ENCODE assay signal across 14 cellular contexts in genomic region chr2:118231759-118232158, GRCh38.
DNase-seq lines count a peak whose midpoint lies in the region; ATAC-seq and TF ChIP-seq lines count a peak whose summit lies in the region.
"Had no signal": no experiment of that assay in that cellular context is flagged by ENCODE, and none has a peak within 500 bp of the region (broad histone marks: within the 10 kb centered on the region; RNA-seq: fewer than 3 reads in every experiment).

No MANE protein-coding gene starts in this region.

- CTCF ChIA-PET in HCT116 (lab: Charles Lee), result interaction anchor here (1.3 kb wide), 1 partner anchor 185 kb away, joined by 3 read pairs; no protein-coding TSS in a partner anchor

- H3K4me2 ChIP-seq in BLaER1 treated with 17β-estradiol and CSF1 and Interleukin-3, amounts not matched to agents 10 nM and 100 nM, result peak overlapping the region in 9 of 11 experiments; percentile 55 to 81 (median 74); a peak in 10 of 22 replicates
- no peak overlapping the region for H3K4me2 ChIP-seq in HCT116 (ENCODE audit: low read length)

- no peak for TF ChIP-seq RAD21 in HCT116 (IDR thresholded peaks at IDR 0.05; ENCODE audit: low read depth)

- no peaks in the 10 kb centered on the region for H3K36me3 ChIP-seq in BLaER1 treated with 17β-estradiol and CSF1 and Interleukin-3, amounts not matched to agents 10 nM and 100 nM
- H3K36me3 ChIP-seq in HCT116 (ENCODE audit: control insufficient read depth in 1 of 2, insufficient read depth in 2 of 2, low read length in 2 of 2), result no peaks in the 10 kb centered on the region
- H3K36me3 ChIP-seq in esophagus muscularis mucosa, result no peaks in the 10 kb centered on the region
- no peaks in the 10 kb centered on the region for H3K36me3 ChIP-seq in vagina

- no peaks in the 10 kb centered on the region for H3K79me2 ChIP-seq in HCT116 (ENCODE audit: insufficient read depth, low read length)

- no peak overlapping the region for H3K9ac ChIP-seq in BLaER1 treated with 17β-estradiol and CSF1 and Interleukin-3, amounts not matched to agents 10 nM and 100 nM
- H3K9ac ChIP-seq in HCT116 (ENCODE audit: low read length), result no peak overlapping the region

- intact Hi-C loops in HCT116 (cut with micrococcal nuclease) (no loop called here), esophagus muscularis mucosa (cut with DNase I) (no loop called here), vagina (cut with DNase I) (no loop called here)

- no peak overlapping the region for H3K4me3 ChIP-seq in BLaER1 treated with 17β-estradiol and CSF1 and Interleukin-3, amounts not matched to agents 10 nM and 100 nM
- no peak overlapping the region for H3K4me3 ChIP-seq in HCT116 (replicated peaks in 1 of 2; ENCODE audit: low read depth in 1 of 2, low read length in 2 of 2)
- H3K4me3 ChIP-seq in esophagus muscularis mucosa, result no peak overlapping the region
- no peak overlapping the region for H3K4me3 ChIP-seq in vagina

- BruUV-seq in HCT116 (replicated peaks; lab: Mats Ljungman, UMichigan), result no TSS peak

- TF ChIP-seq CTCF in HCT116 (IDR thresholded peaks at IDR 0.05 in 2 of 3, conservative IDR thresholded peaks at IDR 0.05 in 1 of 3; ENCODE audit: borderline replicate concordance in 1 of 3, insufficient read depth in 1 of 3, low read depth in 2 of 3, low read length in 2 of 3) (no peak), esophagus muscularis mucosa (IDR thresholded peaks at IDR 0.05) (no peak), vagina (IDR thresholded peaks at IDR 0.05) (no peak)

- no peak overlapping the region for H3K27ac ChIP-seq in BLaER1 treated with 17β-estradiol and CSF1 and Interleukin-3, amounts not matched to agents 10 nM and 100 nM
- no peak overlapping the region for H3K27ac ChIP-seq in HCT116 (ENCODE audit: low read depth, low read length)
- no peak overlapping the region for H3K27ac ChIP-seq in esophagus muscularis mucosa (replicated peaks in 1 of 4)
- H3K27ac ChIP-seq in vagina, result no peak overlapping the region

- H3K27me3 ChIP-seq in BLaER1 treated with 17β-estradiol and CSF1 and Interleukin-3, amounts not matched to agents 10 nM and 100 nM, result peaks cover 3 to 15% (median 12%) of the 10 kb centered on the region in 11 experiments; a peak in 20 of 22 replicates
- H3K27me3 ChIP-seq in HCT116 (ENCODE audit: insufficient read depth, low read length), result no peaks in the 10 kb centered on the region
- peaks cover 0 to 63% (median 0%) of the 10 kb centered on the region in 4 donors for H3K27me3 ChIP-seq in esophagus muscularis mucosa
- no peaks in the 10 kb centered on the region for H3K27me3 ChIP-seq in vagina

- H3K4me1 ChIP-seq in BLaER1 treated with 17β-estradiol and CSF1 and Interleukin-3, amounts not matched to agents 10 nM and 100 nM, result peaks cover 5 to 17% (median 14%) of the 10 kb centered on the region in 10 experiments; a peak in 19 of 20 replicates
- H3K4me1 ChIP-seq in HCT116 (ENCODE audit: control insufficient read depth in 1 of 2, insufficient read depth in 2 of 2, low read length in 2 of 2) (peaks cover 0 to 4% of the 10 kb centered on the region in 2 experiments; a peak in 1 of 4 replicates), esophagus muscularis mucosa (no peaks in the 10 kb centered on the region), vagina (no peaks in the 10 kb centered on the region)

- H3K9me2 ChIP-seq in HCT116 (ENCODE audit: insufficient read depth), result no peaks in the 10 kb centered on the region

- no peaks in the 10 kb centered on the region for H3K9me3 ChIP-seq in BLaER1 treated with 17β-estradiol and CSF1 and Interleukin-3, amounts not matched to agents 10 nM and 100 nM (replicated peaks in 1 of 11)
- no peaks in the 10 kb centered on the region for H3K9me3 ChIP-seq in HCT116 (ENCODE audit: control insufficient read depth in 1 of 2, insufficient read depth in 1 of 2, low read depth in 1 of 2, low read length in 2 of 2)
- H3K9me3 ChIP-seq in esophagus muscularis mucosa, result no peaks in the 10 kb centered on the region
- H3K9me3 ChIP-seq in vagina, result no peaks in the 10 kb centered on the region

- DNase-seq in HCT116 (ENCODE audit: low read depth, low spot score) (no peak), esophagus muscularis mucosa (ENCODE audit: extremely low spot score) (peak; percentile 68), vagina (ENCODE audit: extremely low spot score in 2 of 2) (peak; percentile 64 to 79), NCI-H1105 treated with DMSO at 0.1 percent for 48 hours (lab: John Stamatoyannopoulos, UW) (no peak)
- no peak for DNase-seq in stimulated activated CD4-positive, alpha-beta T cell treated with anti-CD3 and anti-CD28 coated beads, Interleukin-4, amount 100 ng/mL, for 4 hours
- DNase-seq: CD8-positive, alpha-beta T cell; COR-L47; DMS153; DMS79 treated with DMSO at 0.1 percent for 48 hours; EL; GDM1; H7 had no signal

- TF ChIP-seq EP300 in esophagus muscularis mucosa (IDR thresholded peaks at IDR 0.05), result no peak

- POLR2A ChIA-PET in HCT116 (lab: Charles Lee), result no interaction called here

- H2AFZ ChIP-seq in HCT116 (ENCODE audit: low read depth, low read length, poor library complexity, severe bottlenecking), result no peak overlapping the region

- peak; percentile 36; the same call in 1 of the 2 replicates for ATAC-seq in HCT116
- no peak for ATAC-seq in HG02798 (IDR thresholded peaks at IDR 0.05; ENCODE audit: poor library complexity, unreplicated experiment)
- ATAC-seq: CD8-positive, alpha-beta T cell had no signal

- 0 out of 22 replicates have a peak, but pooled peaks cover 0 to 2% (median 0%) of the 10 kb centered on the region in 11 experiments for H4K20me1 ChIP-seq in BLaER1 treated with 17β-estradiol and CSF1 and Interleukin-3, amounts not matched to agents 10 nM and 100 nM
- H4K20me1 ChIP-seq in HCT116 (ENCODE audit: insufficient read depth), result no peaks in the 10 kb centered on the region

- TF ChIP-seq POLR2A in HCT116 (IDR thresholded peaks at IDR 0.05; ENCODE audit: borderline replicate concordance, extremely low read depth, insufficient read depth, insufficient read length) (no peak), esophagus muscularis mucosa (IDR thresholded peaks at IDR 0.05; ENCODE audit: low read depth) (no peak), vagina (IDR thresholded peaks at IDR 0.05) (no peak)

- whole genome bisulfite sequencing in esophagus muscularis mucosa, result 77% methylated on average over 3 of the region's 6 CpGs

- RAD21 ChIA-PET in HCT116 (lab: Charles Lee; ENCODE audit: low non-redundant PET in 1 of 2, low total read pairs in 2 of 2, uncharacterized antibody in 2 of 2, unreplicated experiment in 2 of 2), result no interaction called here

TF ChIP-seq in HCT116, 20 proteins besides CTCF, POLR2A, EP300 and RAD21 (continues in another document):
- no peak for TF ChIP-seq ATF3 (IDR thresholded peaks at IDR 0.05)
- no peak for TF ChIP-seq CBX3 (IDR thresholded peaks at IDR 0.05; ENCODE audit: low read depth)
- no peak for TF ChIP-seq JUND (IDR thresholded peaks at IDR 0.05)
- TF ChIP-seq POLR2AphosphoS5 (IDR thresholded peaks at IDR 0.05; ENCODE audit: low read depth, low read length), result no peak
- TF ChIP-seq REST (IDR thresholded peaks at IDR 0.05; ENCODE audit: low read depth), result no peak
- TF ChIP-seq ZBTB33 (IDR thresholded peaks at IDR 0.05; ENCODE audit: extremely low read depth, insufficient replicate concordance, low read length), result no peak
- TF ChIP-seq EZH2 (IDR thresholded peaks at IDR 0.05), result no peak
- TF ChIP-seq ZFX (IDR thresholded peaks at IDR 0.05), result no peak
- TF ChIP-seq FOSL1 (IDR thresholded peaks at IDR 0.05; ENCODE audit: low read depth), result no peak
- no peak for TF ChIP-seq ELF1 (IDR thresholded peaks at IDR 0.05; ENCODE audit: borderline replicate concordance, low read depth)
- TF ChIP-seq SRF (IDR thresholded peaks at IDR 0.05; ENCODE audit: low read depth), result no peak

Comparison
In these comparisons a context has a peak if more than half of its experiments do, and no peak if none do; other contexts are left out.
1. DNase-seq: peak in esophagus muscularis mucosa (single experiment) and vagina (2 of 2); none in HCT116 (single experiment), NCI-H1105 treated with DMSO at 0.1 percent for 48 hours (single experiment) and stimulated activated CD4-positive, alpha-beta T cell treated with anti-CD3 and anti-CD28 coated beads, Interleukin-4, amount 100 ng/mL, for 4 hours (0 of 2).